In genomic region chr5:122077451-122078115, GRCh38 we compare ENCODE assay signal across 8 cellular contexts. TPM values are rescaled to one million over a fixed set of nuclear protein-coding genes. Genes with fewer than 3 reads are reported as not detected.
DNase-seq lines count a peak whose midpoint lies in the region; ATAC-seq and TF ChIP-seq lines count a peak whose summit lies in the region.

No MANE protein-coding gene starts in this region.

- peak; percentile 33 for ATAC-seq in activated CD4-positive, alpha-beta T cell treated with anti-CD3 and anti-CD28 coated beads for 36 hours
- peak; percentile 28 for ATAC-seq in HG02973 (IDR thresholded peaks at IDR 0.05; ENCODE audit: unreplicated experiment)
- peak; percentile 61 for ATAC-seq in WTC11
- ATAC-seq in foreskin keratinocyte = peak; percentile 54
- ATAC-seq in HG02840 (IDR thresholded peaks at IDR 0.05; ENCODE audit: low FRiP score, unreplicated experiment) = no peak

- H3K4me1 ChIP-seq in foreskin keratinocyte (peaks cover 5% of the 10 kb centered on the region), osteoblast (ENCODE audit: insufficient read depth, low read length) (peaks cover 63% of the 10 kb centered on the region)

- POLR2A ChIA-PET in activated CD4-positive, alpha-beta T cell treated with anti-CD3 and anti-CD28 coated beads for 36 hours (lab: Charles Lee) = no interaction called here
- POLR2A ChIA-PET in WTC11 (lab: Charles Lee) = interaction anchor here (0.6 to 0.9 kb wide), 2 partner anchors 40 to 51 kb away, joined by 3 read pairs; no protein-coding TSS in a partner anchor

- H2AFZ ChIP-seq in osteoblast (ENCODE audit: low read length) = peak overlapping the region; percentile 52

- H3K4me2 ChIP-seq in osteoblast (ENCODE audit: insufficient read depth, low read length) = peak overlapping the region; percentile 88

- H3K4me3 Mint-ChIP-seq in activated CD4-positive, alpha-beta T cell treated with anti-CD3 and anti-CD28 coated beads for 36 hours = peak overlapping the region; percentile 62
- H3K4me3 Mint-ChIP-seq in WTC11 = peak overlapping the region; percentile 84

- TF ChIP-seq CTCF in WTC11 (IDR thresholded peaks at IDR 0.05) = no peak
- no peak for TF ChIP-seq CTCF in foreskin keratinocyte (conservative IDR thresholded peaks at IDR 0.05)
- no peak for TF ChIP-seq CTCF in osteoblast (IDR thresholded peaks at IDR 0.05; ENCODE audit: extremely low read depth, low read depth, low read length)

- intact Hi-C loops in activated CD4-positive, alpha-beta T cell treated with anti-CD3 and anti-CD28 coated beads for 36 hours (cut with DNase I, micrococcal nuclease) = loop anchor here (2.0 to 10.0 kb wide), 3 partner anchors 115 to 1017 kb away; partner anchors contain the start of gene SRFBP1 (in 1 of the 2)

- no peaks in the 10 kb centered on the region for H3K9me3 Mint-ChIP-seq in activated CD4-positive, alpha-beta T cell treated with anti-CD3 and anti-CD28 coated beads for 36 hours (ENCODE audit: low read depth)
- H3K9me3 Mint-ChIP-seq in WTC11 = no peaks in the 10 kb centered on the region

- DNase-seq in activated CD4-positive, alpha-beta T cell treated with anti-CD3 and anti-CD28 coated beads for 36 hours = peak; percentile 31
- no peak for DNase-seq in activated CD4-positive, alpha-beta T cell treated with anti-CD3 and anti-CD28 coated beads, Interleukin-2, amount 50 U/mL, for 4 hours
- DNase-seq in WTC11 (ENCODE audit: low spot score) (peak; percentile 54), foreskin keratinocyte (no peak), osteoblast (ENCODE audit: insufficient read length, low spot score, missing footprints) (peak; percentile 57), DMS153 (lab: John Stamatoyannopoulos, UW) (no peak)

- H3K4me3 ChIP-seq in osteoblast (ENCODE audit: insufficient read depth, low read length) = peak overlapping the region; percentile 92

- no peak overlapping the region for H3K27ac Mint-ChIP-seq in activated CD4-positive, alpha-beta T cell treated with anti-CD3 and anti-CD28 coated beads for 36 hours
- H3K27ac Mint-ChIP-seq in WTC11 = no peak overlapping the region

- peaks cover 17% of the 10 kb centered on the region for H3K4me1 Mint-ChIP-seq in activated CD4-positive, alpha-beta T cell treated with anti-CD3 and anti-CD28 coated beads for 36 hours
- H3K4me1 Mint-ChIP-seq in WTC11 = peaks cover 27% of the 10 kb centered on the region

- peaks cover 29% of the 10 kb centered on the region for H4K20me1 ChIP-seq in osteoblast (ENCODE audit: insufficient read depth, low read length)

- no peaks in the 10 kb centered on the region for H3K36me3 Mint-ChIP-seq in activated CD4-positive, alpha-beta T cell treated with anti-CD3 and anti-CD28 coated beads for 36 hours (ENCODE audit: low read depth)
- H3K36me3 Mint-ChIP-seq in WTC11 = no peaks in the 10 kb centered on the region

- no peaks in the 10 kb centered on the region for H3K9me3 ChIP-seq in osteoblast (ENCODE audit: low read depth, low read length)

- H3K27me3 ChIP-seq in foreskin keratinocyte = peaks cover 23% of the 10 kb centered on the region
- H3K27me3 ChIP-seq in osteoblast (ENCODE audit: insufficient read depth, low read length) = no peaks in the 10 kb centered on the region

- peaks cover 31% of the 10 kb centered on the region for H3K36me3 ChIP-seq in osteoblast (ENCODE audit: insufficient read depth, low read length)

- peaks cover 49% of the 10 kb centered on the region for H3K79me2 ChIP-seq in osteoblast (ENCODE audit: insufficient read depth, low read length)

- H3K27me3 Mint-ChIP-seq in activated CD4-positive, alpha-beta T cell treated with anti-CD3 and anti-CD28 coated beads for 36 hours = peaks cover 55% of the 10 kb centered on the region
- peaks cover 45% of the 10 kb centered on the region for H3K27me3 Mint-ChIP-seq in WTC11 (ENCODE audit: low read depth)

- CTCF ChIA-PET in activated CD4-positive, alpha-beta T cell treated with anti-CD3 and anti-CD28 coated beads for 36 hours (lab: Charles Lee) = interaction anchor here (0.7 to 1.1 kb wide), 2 partner anchors 24 to 1404 kb away, joined by 3 to 4 read pairs; no protein-coding TSS in a partner anchor
- CTCF ChIA-PET in WTC11 (lab: Charles Lee) = interaction anchor here (0.6 to 2.6 kb wide), 15 partner anchors 10 to 384 kb away, joined by 3 to 13 read pairs (median 4); partner anchors contain the start of gene ZNF474

- no peak overlapping the region for H3K27ac ChIP-seq in foreskin keratinocyte
- H3K27ac ChIP-seq in osteoblast (ENCODE audit: low read depth, low read length) = peak overlapping the region; percentile 96

TF ChIP-seq in WTC11, 78 proteins besides CTCF, POLR2A, EP300 and RAD21 (continues in another document):
- TF ChIP-seq ZNF512 (CRISPR knock-in tag; IDR thresholded peaks at IDR 0.05; ENCODE audit: borderline replicate concordance) = no peak
- TF ChIP-seq RELA (CRISPR knock-in tag; IDR thresholded peaks at IDR 0.05; ENCODE audit: borderline replicate concordance) = no peak
- TF ChIP-seq ESRRA (CRISPR knock-in tag; IDR thresholded peaks at IDR 0.05; ENCODE audit: borderline replicate concordance) = no peak
- no peak for TF ChIP-seq NR2C2 (CRISPR knock-in tag; IDR thresholded peaks at IDR 0.05)
- TF ChIP-seq TEAD1 (CRISPR knock-in tag; IDR thresholded peaks at IDR 0.05) = no peak
- no peak for TF ChIP-seq ZSCAN18 (CRISPR knock-in tag; IDR thresholded peaks at IDR 0.05)
- no peak for TF ChIP-seq PREB (CRISPR knock-in tag; IDR thresholded peaks at IDR 0.05; ENCODE audit: borderline replicate concordance)
- no peak for TF ChIP-seq ZMAT4 (CRISPR knock-in tag; IDR thresholded peaks at IDR 0.05)
- no peak for TF ChIP-seq ZNF317 (CRISPR knock-in tag; IDR thresholded peaks at IDR 0.05; ENCODE audit: borderline replicate concordance, low read depth)
- 0 out of 2 replicates have a peak, but pooled peaks have one; percentile 51 for TF ChIP-seq FOXK1 (CRISPR knock-in tag; IDR thresholded peaks at IDR 0.05)
- peak; percentile 37; the same call in 1 of the 2 replicates for TF ChIP-seq HMGXB4 (CRISPR knock-in tag; IDR thresholded peaks at IDR 0.05)
- no peak for TF ChIP-seq ZNF232 (CRISPR knock-in tag; IDR thresholded peaks at IDR 0.05)

RNA-seq across cellular contexts. Expression of gene LOX, which starts 0.5 kb away (rescaled TPM):
- total RNA-seq in activated CD4-positive, alpha-beta T cell treated with anti-CD3 and anti-CD28 coated beads for 36 hours = under 1 TPM in 1 of 2 experiments, not detected in 1; 0.04 TPM
- total RNA-seq in WTC11 (2021) (1.3 to 2.8 TPM (median 2.2 TPM) in 3 replicates), foreskin keratinocyte (0.14 and 0.58 TPM in 2 replicates), osteoblast (314 and 317 TPM in 2 replicates)
- 0.06 and 0.29 TPM in 2 replicates for polyA plus RNA-seq in foreskin keratinocyte

RNA-seq across cellular contexts. Expression of gene ZNF474, which starts 51.8 kb away (rescaled TPM):
- total RNA-seq in activated CD4-positive, alpha-beta T cell treated with anti-CD3 and anti-CD28 coated beads for 36 hours = not detected
- total RNA-seq in WTC11 (2021) = not detected in 3 replicates
- total RNA-seq in foreskin keratinocyte = not detected in 2 replicates
- not detected in 2 replicates for polyA plus RNA-seq in foreskin keratinocyte
- total RNA-seq in osteoblast = 0.29 and 0.72 TPM in 2 replicates

Comparison
In these comparisons a context has a peak if more than half of its experiments do, and no peak if none do; other contexts are left out.
1. DNase-seq: peak in activated CD4-positive, alpha-beta T cell treated with anti-CD3 and anti-CD28 coated beads for 36 hours (single experiment), WTC11 (single experiment) and osteoblast (single experiment); none in activated CD4-positive, alpha-beta T cell treated with anti-CD3 and anti-CD28 coated beads, Interleukin-2, amount 50 U/mL, for 4 hours (0 of 2), foreskin keratinocyte (0 of 2) and DMS153 (single experiment).
2. RNA of gene LOX, which starts 0.5 kb away (total RNA-seq): 314 to 317 TPM in osteoblast; 1.3 to 2.8 TPM in WTC11, 0.14 to 0.58 TPM in foreskin keratinocyte and 0.04 TPM in activated CD4-positive, alpha-beta T cell treated with anti-CD3 and anti-CD28 coated beads for 36 hours; every median in the first group is over 10 times any median in the second.